ENCODE assay signal across 18 cellular contexts in the genomic region with DNA sequence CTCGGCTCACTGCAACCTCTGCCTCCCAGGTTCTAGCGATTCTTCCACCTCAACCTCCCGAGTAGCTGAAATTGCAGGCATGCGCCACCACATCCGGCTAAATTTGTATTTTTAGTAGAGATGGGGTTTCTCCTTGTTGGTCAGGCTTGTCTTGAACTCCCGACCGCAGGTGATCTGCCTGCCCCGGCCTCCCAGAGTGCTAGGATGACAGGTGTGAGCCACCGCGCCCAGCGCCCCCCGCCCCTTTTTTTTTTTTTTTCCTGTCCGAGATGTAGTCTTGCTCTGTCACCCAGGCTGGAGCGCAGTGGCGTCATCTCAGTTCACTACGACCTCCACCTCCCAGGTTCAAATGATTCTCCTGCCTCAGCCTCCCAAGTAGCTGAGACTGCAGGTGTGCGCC. TPM values are rescaled to one million over a fixed set of nuclear protein-coding genes. Genes with fewer than 3 reads are reported as not detected.
DNase-seq lines count a peak whose midpoint lies in the region; ATAC-seq lines count a peak whose summit lies in the region.
"Had no signal": no experiment of that assay in that cellular context is flagged by ENCODE, and none has a peak within 500 bp of the region (broad histone marks: within the 10 kb centered on the region; RNA-seq: fewer than 3 reads in every experiment).

No MANE protein-coding gene starts in this region.

- H3K27me3 Mint-ChIP-seq in activated CD4-positive, alpha-beta T cell treated with anti-CD3 and anti-CD28 coated beads, Interleukin-2, amount 10 ng/mL, durations not matched to agents 7 days and 5 days: no peaks in the 10 kb centered on the region
- no peaks in the 10 kb centered on the region for H3K27me3 Mint-ChIP-seq in activated CD4-positive, alpha-beta T cell treated with anti-CD3 and anti-CD28 coated beads, Interleukin-2, amount 10 ng/mL, durations not matched to agents 24 days and 14 days
- H3K27me3 Mint-ChIP-seq in stimulated activated naive CD8-positive, alpha-beta T cell treated with anti-CD3 and anti-CD28 coated beads, Interleukin-15, Interleukin-2, amounts not matched to agents 100 ng/mL and 50 ng/mL, for 24 hours: no peaks in the 10 kb centered on the region
- H3K27me3 Mint-ChIP-seq in naive B cell: no peaks in the 10 kb centered on the region

- no peak overlapping the region for H3K4me3 Mint-ChIP-seq in activated CD4-positive, alpha-beta T cell treated with anti-CD3 and anti-CD28 coated beads, Interleukin-2, amount 10 ng/mL, durations not matched to agents 7 days and 5 days
- no peak overlapping the region for H3K4me3 Mint-ChIP-seq in activated CD4-positive, alpha-beta T cell treated with anti-CD3 and anti-CD28 coated beads, Interleukin-2, amount 10 ng/mL, durations not matched to agents 24 days and 14 days
- H3K4me3 Mint-ChIP-seq in stimulated activated naive CD8-positive, alpha-beta T cell treated with anti-CD3 and anti-CD28 coated beads, Interleukin-15, Interleukin-2, amounts not matched to agents 100 ng/mL and 50 ng/mL, for 24 hours: no peak overlapping the region
- H3K4me3 Mint-ChIP-seq in naive B cell: peak overlapping the region in 1 of 8 donors; percentile 15
- H3K4me3 Mint-ChIP-seq: HFFc6 had no signal

- CTCF ChIA-PET in activated CD4-positive, alpha-beta T cell treated with anti-CD3 and anti-CD28 coated beads, Interleukin-2, amount 10 ng/mL, durations not matched to agents 7 days and 5 days (lab: Charles Lee): interaction anchor here (0.7 kb wide), 1 partner anchor 208 kb away, joined by 3 read pairs; no protein-coding TSS in a partner anchor

- ATAC-seq in stimulated activated naive CD8-positive, alpha-beta T cell treated with anti-CD3 and anti-CD28 coated beads, Interleukin-15, Interleukin-2, amounts not matched to agents 100 U/mL and 50 U/mL, for 24 hours: no peak
- ATAC-seq in naive B cell (ENCODE audit: low read depth in 2 of 2): no peak
- ATAC-seq in GM21529 (IDR thresholded peaks at IDR 0.05; ENCODE audit: unreplicated experiment): no peak

- intact Hi-C loops in activated CD4-positive, alpha-beta T cell treated with anti-CD3 and anti-CD28 coated beads, Interleukin-2, amount 10 ng/mL, durations not matched to agents 24 days and 14 days (cut with micrococcal nuclease): no loop called here

- H3K27ac Mint-ChIP-seq in activated CD4-positive, alpha-beta T cell treated with anti-CD3 and anti-CD28 coated beads, Interleukin-2, amount 10 ng/mL, durations not matched to agents 7 days and 5 days: peak overlapping the region; percentile 91
- H3K27ac Mint-ChIP-seq in activated CD4-positive, alpha-beta T cell treated with anti-CD3 and anti-CD28 coated beads, Interleukin-2, amount 10 ng/mL, durations not matched to agents 24 days and 14 days: no peak overlapping the region
- peak overlapping the region; percentile 63 for H3K27ac Mint-ChIP-seq in stimulated activated naive CD8-positive, alpha-beta T cell treated with anti-CD3 and anti-CD28 coated beads, Interleukin-15, Interleukin-2, amounts not matched to agents 100 ng/mL and 50 ng/mL, for 24 hours
- H3K27ac Mint-ChIP-seq in naive B cell: peak overlapping the region in 4 of 6 donors; percentile 30 to 96 (median 74)
- H3K27ac Mint-ChIP-seq: HFFc6 had no signal

- no peak for DNase-seq in activated CD4-positive, alpha-beta T cell treated with anti-CD3 and anti-CD28 coated beads, Interleukin-2, amount 10 ng/mL, durations not matched to agents 7 days and 5 days
- DNase-seq in activated CD4-positive, alpha-beta T cell treated with anti-CD3 and anti-CD28 coated beads, Interleukin-2, amount 10 ng/mL, durations not matched to agents 24 days and 14 days: no peak
- no peak for DNase-seq in stimulated activated naive CD8-positive, alpha-beta T cell treated with anti-CD3 and anti-CD28 coated beads, Interleukin-15, Interleukin-2, amounts not matched to agents 100 U/mL and 50 U/mL, for 24 hours
- DNase-seq in naive B cell: no peak
- no peak for DNase-seq in HCEC 1CT
- no peak for DNase-seq in GM03348 (ENCODE audit: low spot score)
- DNase-seq: ACHN, HFFc6, Kasumi-1, NCI-H1417, NCI-H1694 treated with DMSO at 0.1 percent for 48 hours, NCI-H2081 treated with DMSO at 0.1 percent for 48 hours, NCI-H2171 treated with DMSO at 0.1 percent for 48 hours, NCI-H524 treated with DMSO at 0.1 percent for 48 hours, Peyer's patch, SJCRH30 had no signal

- POLR2A ChIA-PET in activated CD4-positive, alpha-beta T cell treated with anti-CD3 and anti-CD28 coated beads, Interleukin-2, amount 10 ng/mL, durations not matched to agents 7 days and 5 days (lab: Charles Lee): no interaction called here

- H3K9me3 Mint-ChIP-seq in activated CD4-positive, alpha-beta T cell treated with anti-CD3 and anti-CD28 coated beads, Interleukin-2, amount 10 ng/mL, durations not matched to agents 7 days and 5 days: no peaks in the 10 kb centered on the region
- H3K9me3 Mint-ChIP-seq in activated CD4-positive, alpha-beta T cell treated with anti-CD3 and anti-CD28 coated beads, Interleukin-2, amount 10 ng/mL, durations not matched to agents 24 days and 14 days: no peaks in the 10 kb centered on the region
- no peaks in the 10 kb centered on the region for H3K9me3 Mint-ChIP-seq in stimulated activated naive CD8-positive, alpha-beta T cell treated with anti-CD3 and anti-CD28 coated beads, Interleukin-15, Interleukin-2, amounts not matched to agents 100 ng/mL and 50 ng/mL, for 24 hours
- H3K9me3 Mint-ChIP-seq in naive B cell: no peaks in the 10 kb centered on the region
- H3K9me3 Mint-ChIP-seq: HFFc6 had no signal

- H3K4me1 Mint-ChIP-seq in activated CD4-positive, alpha-beta T cell treated with anti-CD3 and anti-CD28 coated beads, Interleukin-2, amount 10 ng/mL, durations not matched to agents 7 days and 5 days: peaks cover 54% of the 10 kb centered on the region
- H3K4me1 Mint-ChIP-seq in activated CD4-positive, alpha-beta T cell treated with anti-CD3 and anti-CD28 coated beads, Interleukin-2, amount 10 ng/mL, durations not matched to agents 24 days and 14 days: peaks cover 51% of the 10 kb centered on the region
- peaks cover 66% of the 10 kb centered on the region for H3K4me1 Mint-ChIP-seq in stimulated activated naive CD8-positive, alpha-beta T cell treated with anti-CD3 and anti-CD28 coated beads, Interleukin-15, Interleukin-2, amounts not matched to agents 100 ng/mL and 50 ng/mL, for 24 hours (ENCODE audit: low read depth)
- H3K4me1 Mint-ChIP-seq in naive B cell: peaks cover 41 to 65% (median 59%) of the 10 kb centered on the region in 3 donors

- peaks cover 74% of the 10 kb centered on the region for H3K36me3 Mint-ChIP-seq in activated CD4-positive, alpha-beta T cell treated with anti-CD3 and anti-CD28 coated beads, Interleukin-2, amount 10 ng/mL, durations not matched to agents 7 days and 5 days (ENCODE audit: low read depth)
- peaks cover 65% of the 10 kb centered on the region for H3K36me3 Mint-ChIP-seq in activated CD4-positive, alpha-beta T cell treated with anti-CD3 and anti-CD28 coated beads, Interleukin-2, amount 10 ng/mL, durations not matched to agents 24 days and 14 days (ENCODE audit: low read depth)
- peaks cover 78% of the 10 kb centered on the region for H3K36me3 Mint-ChIP-seq in stimulated activated naive CD8-positive, alpha-beta T cell treated with anti-CD3 and anti-CD28 coated beads, Interleukin-15, Interleukin-2, amounts not matched to agents 100 ng/mL and 50 ng/mL, for 24 hours (ENCODE audit: low read depth)
- peaks cover 18 to 31% of the 10 kb centered on the region in 2 donors for H3K36me3 Mint-ChIP-seq in naive B cell

RNA-seq across cellular contexts. Expression of a gene that starts 6.6 kb away (rescaled TPM):
- 10 to 100 TPM; 89.0 to 94.8 TPM for total RNA-seq in activated CD4-positive, alpha-beta T cell treated with anti-CD3 and anti-CD28 coated beads, Interleukin-2, amount 10 ng/mL, durations not matched to agents 7 days and 5 days
- total RNA-seq in activated CD4-positive, alpha-beta T cell treated with anti-CD3 and anti-CD28 coated beads, Interleukin-2, amount 10 ng/mL, durations not matched to agents 24 days and 14 days: 46.7 and 47.1 TPM in 2 replicates
- 100 to 1,000 TPM; 425 to 637 (median 511) TPM for polyA plus RNA-seq in naive B cell (ENCODE audit: low read depth in 6 of 6)

RNA-seq across cellular contexts. Expression of a gene that starts 17.0 kb away (rescaled TPM):
- total RNA-seq in activated CD4-positive, alpha-beta T cell treated with anti-CD3 and anti-CD28 coated beads, Interleukin-2, amount 10 ng/mL, durations not matched to agents 7 days and 5 days: 10 to 100 TPM; 26.4 to 31.5 TPM
- total RNA-seq in activated CD4-positive, alpha-beta T cell treated with anti-CD3 and anti-CD28 coated beads, Interleukin-2, amount 10 ng/mL, durations not matched to agents 24 days and 14 days: 24.6 and 27.2 TPM in 2 replicates
- polyA plus RNA-seq in naive B cell (ENCODE audit: low read depth in 6 of 6): 10 to 100 TPM; 26.4 to 43.7 (median 32.0) TPM
